Comparison of ENCODE assay signal across 8 cellular contexts in the genomic region with DNA sequence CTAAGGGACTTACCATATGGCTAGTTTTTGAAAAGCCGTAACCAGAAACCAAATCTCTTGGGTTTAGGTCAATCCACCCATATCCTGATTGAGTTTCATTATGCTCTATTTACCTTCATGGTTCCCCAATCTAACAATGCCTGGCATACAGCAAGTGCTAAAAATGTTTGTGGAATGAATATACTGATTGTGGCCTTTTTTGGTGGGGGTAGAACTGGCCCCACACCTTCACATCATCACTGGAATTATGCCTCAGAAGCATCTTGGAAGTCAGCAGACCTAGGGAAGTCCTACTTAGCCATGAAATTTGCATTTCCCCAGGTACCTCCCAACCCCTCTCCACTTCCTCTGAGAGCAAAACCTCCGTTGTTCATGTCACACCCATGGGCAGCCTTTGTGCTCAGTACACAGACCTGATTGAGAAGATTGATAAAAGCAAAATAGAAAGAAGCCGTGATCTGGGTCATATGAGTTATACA. TPM values are rescaled to one million over a fixed set of nuclear protein-coding genes. Genes with fewer than 3 reads are reported as not detected.
A peak's percentile ranks its signal among the peaks of the same experiment; 100 is the strongest.
DNase-seq lines count a peak whose midpoint lies in the region; ATAC-seq and TF ChIP-seq lines count a peak whose summit lies in the region.

No MANE protein-coding gene starts in this region.

- no peaks in the 10 kb centered on the region for H3K79me2 ChIP-seq in mammary epithelial cell (ENCODE audit: insufficient read depth, low read length)

- no peak overlapping the region for H3K9ac ChIP-seq in mammary epithelial cell (ENCODE audit: insufficient read depth, low read length)

- H3K9me3 Mint-ChIP-seq in T-helper 1 cell treated with Interleukin-12 subunit alpha and Interleukin-12 subunit beta and Interleukin-4 antibody, amounts not matched to agents 30 μg/mL and 1 μg/mL, for 36 hours: peaks cover 18% of the 10 kb centered on the region
- H3K9me3 Mint-ChIP-seq in stimulated activated naive CD8-positive, alpha-beta T cell treated with anti-CD3 and anti-CD28 coated beads, Interleukin-15, Interleukin-2, amounts not matched to agents 100 ng/mL and 50 ng/mL, for 24 hours: peaks cover 4% of the 10 kb centered on the region

- no peaks in the 10 kb centered on the region for H4K20me1 ChIP-seq in mammary epithelial cell (ENCODE audit: insufficient read depth, low read length)

- in situ Hi-C loops in ACHN (cut with HindIII; ENCODE audit: low pct_ligation_motif_present, low pct_unique_long_range_greater_than_20kb, low sequenced_read_pairs) (no loop called here), mammary epithelial cell (cut with MboI; ENCODE audit: low sequenced_read_pairs in 2 of 2) (no loop called here)

- CTCF ChIA-PET in mammary epithelial cell (lab: Charles Lee; ENCODE audit: low non-redundant PET): no interaction called here

- peak overlapping the region; percentile 94 for H3K27ac Mint-ChIP-seq in T-helper 1 cell treated with Interleukin-12 subunit alpha and Interleukin-12 subunit beta and Interleukin-4 antibody, amounts not matched to agents 30 μg/mL and 1 μg/mL, for 36 hours
- H3K27ac Mint-ChIP-seq in stimulated activated naive CD8-positive, alpha-beta T cell treated with anti-CD3 and anti-CD28 coated beads, Interleukin-15, Interleukin-2, amounts not matched to agents 100 ng/mL and 50 ng/mL, for 24 hours: peak overlapping the region; percentile 91

- H3K4me2 ChIP-seq in mammary epithelial cell (ENCODE audit: insufficient read depth, low read depth, low read length): no peak overlapping the region

- H3K36me3 Mint-ChIP-seq in T-helper 1 cell treated with Interleukin-12 subunit alpha and Interleukin-12 subunit beta and Interleukin-4 antibody, amounts not matched to agents 30 μg/mL and 1 μg/mL, for 36 hours (ENCODE audit: low read depth): peaks cover 31% of the 10 kb centered on the region
- peaks cover 20% of the 10 kb centered on the region for H3K36me3 Mint-ChIP-seq in stimulated activated naive CD8-positive, alpha-beta T cell treated with anti-CD3 and anti-CD28 coated beads, Interleukin-15, Interleukin-2, amounts not matched to agents 100 ng/mL and 50 ng/mL, for 24 hours (ENCODE audit: low read depth)

- no TSS peak for BruUV-seq in mammary epithelial cell (replicated peaks; lab: Mats Ljungman, UMichigan)

- peaks cover 66% of the 10 kb centered on the region for H3K4me1 Mint-ChIP-seq in T-helper 1 cell treated with Interleukin-12 subunit alpha and Interleukin-12 subunit beta and Interleukin-4 antibody, amounts not matched to agents 30 μg/mL and 1 μg/mL, for 36 hours (ENCODE audit: low read depth)
- peaks cover 65% of the 10 kb centered on the region for H3K4me1 Mint-ChIP-seq in stimulated activated naive CD8-positive, alpha-beta T cell treated with anti-CD3 and anti-CD28 coated beads, Interleukin-15, Interleukin-2, amounts not matched to agents 100 ng/mL and 50 ng/mL, for 24 hours (ENCODE audit: low read depth)

- H2AFZ ChIP-seq in mammary epithelial cell (ENCODE audit: low read depth, low read length): no peak overlapping the region

- peak overlapping the region; percentile 75 for H3K4me3 Mint-ChIP-seq in T-helper 1 cell treated with Interleukin-12 subunit alpha and Interleukin-12 subunit beta and Interleukin-4 antibody, amounts not matched to agents 30 μg/mL and 1 μg/mL, for 36 hours
- H3K4me3 Mint-ChIP-seq in stimulated activated naive CD8-positive, alpha-beta T cell treated with anti-CD3 and anti-CD28 coated beads, Interleukin-15, Interleukin-2, amounts not matched to agents 100 ng/mL and 50 ng/mL, for 24 hours: peak overlapping the region; percentile 59

- DNase-seq in activated naive CD4-positive, alpha-beta T cell treated with Interleukin-2 at 50 U/mL for 16 hours: peak; percentile 40
- no peak for DNase-seq in activated naive CD4-positive, alpha-beta T cell treated with anti-CD3 and anti-CD28 coated beads, Interleukin-2, amount 50 U/mL, for 16 hours
- DNase-seq in ACHN (no peak), mammary epithelial cell (no peak), AML-193 (lab: John Stamatoyannopoulos, UW) (no peak)

- TF ChIP-seq CTCF in mammary epithelial cell (conservative IDR thresholded peaks at IDR 0.05 in 1 of 2, IDR thresholded peaks at IDR 0.05 in 1 of 2; ENCODE audit: extremely low read depth in 1 of 2, insufficient read depth in 1 of 2, low read depth in 1 of 2, low read length in 2 of 2): no peak

- H3K36me3 ChIP-seq in mammary epithelial cell (ENCODE audit: insufficient read depth, low read length): no peaks in the 10 kb centered on the region

- dilution Hi-C loops in mammary epithelial cell (cut with HindIII; ENCODE audit: low sequenced_read_pairs): no loop called here

- H3K9me3 ChIP-seq in mammary epithelial cell (replicated peaks; ENCODE audit: insufficient read depth, low read length): no peaks in the 10 kb centered on the region

- no peaks in the 10 kb centered on the region for H3K4me1 ChIP-seq in mammary epithelial cell (ENCODE audit: insufficient read depth, low read length)

- intact Hi-C loops in mammary epithelial cell (cut with micrococcal nuclease): no loop called here

- no peak overlapping the region for H3K4me3 ChIP-seq in mammary epithelial cell (replicated peaks in 1 of 3; ENCODE audit: insufficient read depth in 1 of 3, low read depth in 2 of 3, low read length in 3 of 3)

- ATAC-seq in HG02763 (IDR thresholded peaks at IDR 0.05; ENCODE audit: unreplicated experiment): peak; percentile 58

- WGBS in mammary epithelial cell (ENCODE audit: low coverage, missing lambda C conversion rate): 87% methylated on average over 3 of the region's 3 CpGs

- no peaks in the 10 kb centered on the region for H3K27me3 ChIP-seq in mammary epithelial cell (ENCODE audit: insufficient read depth, low read length)

- no peaks in the 10 kb centered on the region for H3K27me3 Mint-ChIP-seq in T-helper 1 cell treated with Interleukin-12 subunit alpha and Interleukin-12 subunit beta and Interleukin-4 antibody, amounts not matched to agents 30 μg/mL and 1 μg/mL, for 36 hours (ENCODE audit: low read depth)
- H3K27me3 Mint-ChIP-seq in stimulated activated naive CD8-positive, alpha-beta T cell treated with anti-CD3 and anti-CD28 coated beads, Interleukin-15, Interleukin-2, amounts not matched to agents 100 ng/mL and 50 ng/mL, for 24 hours: no peaks in the 10 kb centered on the region

- H3K27ac ChIP-seq in mammary epithelial cell (ENCODE audit: insufficient read depth, low read depth, low read length): no peak overlapping the region

RNA-seq across cellular contexts. Expression of gene SLAMF1, which starts 17.8 kb away (rescaled TPM):
- total RNA-seq in mammary epithelial cell: not detected
- polyA plus RNA-seq in mammary epithelial cell: not detected
- not detected for polyA minus RNA-seq in mammary epithelial cell

RNA-seq across cellular contexts. Expression of gene CD48, which starts 47.0 kb away (rescaled TPM):
- not detected for total RNA-seq in mammary epithelial cell
- polyA plus RNA-seq in mammary epithelial cell: not detected
- not detected for polyA minus RNA-seq in mammary epithelial cell
